ENCODE assay signal across 8 cellular contexts in genomic region chr12:124745891-124746570, GRCh38.
DNase-seq lines count a peak whose midpoint lies in the region; ATAC-seq and TF ChIP-seq lines count a peak whose summit lies in the region.

No MANE protein-coding gene starts in this region.

- no peaks in the 10 kb centered on the region for H3K36me3 ChIP-seq in Peyer's patch

- TF ChIP-seq CTCF in Peyer's patch (IDR thresholded peaks at IDR 0.05), result no peak

- no peak for ATAC-seq in HG03354 (IDR thresholded peaks at IDR 0.05; ENCODE audit: poor library complexity, severe bottlenecking, unreplicated experiment)
- no peak for ATAC-seq in HG02852 (IDR thresholded peaks at IDR 0.05; ENCODE audit: unreplicated experiment)

- H3K4me1 ChIP-seq in Peyer's patch, result peaks cover 0 to 31% (median 5%) of the 10 kb centered on the region in 4 donors

- no peak for TF ChIP-seq POLR2A in Peyer's patch (IDR thresholded peaks at IDR 0.05)

- DNase-seq in DMS53 (lab: John Stamatoyannopoulos, UW) (peak; percentile 85), Kasumi-1 (lab: John Stamatoyannopoulos, UW) (peak; percentile 35 to 46), Peyer's patch (peak; percentile 45 to 86 (median 80)), cerebellum (ENCODE audit: low spot score) (peak; percentile 92), islet precursor cell (peak; percentile 99)

- H3K4me3 ChIP-seq in Peyer's patch (peak overlapping the region in 1 of 4 donors; percentile 8), skin epidermis (no peak overlapping the region)

- H3K27ac ChIP-seq in Peyer's patch (peak overlapping the region; percentile 42 to 85 (median 61)), skin epidermis (peak overlapping the region in 20 of 21 experiments; percentile 30 to 85 (median 64))

- H3K27me3 ChIP-seq in Peyer's patch, result no peaks in the 10 kb centered on the region

- H3K9me3 ChIP-seq in Peyer's patch, result no peaks in the 10 kb centered on the region

Comparison
In these comparisons a context has a peak if more than half of its experiments do, and no peak if none do; other contexts are left out.
1. DNase-seq: peak in every context shown above with its lines; median percentile 99 in islet precursor cell; 92 in cerebellum; 85 in DMS53; 80 in Peyer's patch; 40 in Kasumi-1.